24 cellular contexts compared by ENCODE assay signal in genomic region chrX:29841750-29842149, GRCh38.
DNase-seq lines count a peak whose midpoint lies in the region; ATAC-seq and TF ChIP-seq lines count a peak whose summit lies in the region.
"Had no signal": no experiment of that assay in that cellular context is flagged by ENCODE, and none has a peak within 500 bp of the region (broad histone marks: within the 10 kb centered on the region; RNA-seq: fewer than 3 reads in every experiment).

No MANE protein-coding gene starts in this region.

- H3K4me3 ChIP-seq in fibroblast of mammary gland (ENCODE audit: control insufficient read depth, low read depth, low read length) (no peak overlapping the region), skeletal muscle cell (ENCODE audit: low read depth, low read length) (no peak overlapping the region), left lung (no peak overlapping the region)
- H3K4me3 ChIP-seq: dorsolateral prefrontal cortex, esophagus muscularis mucosa, heart right ventricle, skin epidermis, uterus had no signal

- TF ChIP-seq CTCF in fibroblast of mammary gland (conservative IDR thresholded peaks at IDR 0.05; ENCODE audit: control insufficient read depth, insufficient read depth, low read depth, low read length) (no peak), left lung (IDR thresholded peaks at IDR 0.05) (no peak), foreskin keratinocyte (conservative IDR thresholded peaks at IDR 0.05) (no peak)

- H3K27me3 ChIP-seq in left lung, result no peaks in the 10 kb centered on the region
- no peaks in the 10 kb centered on the region for H3K27me3 ChIP-seq in foreskin keratinocyte
- H3K27me3 ChIP-seq: BE2C, esophagus muscularis mucosa, heart right ventricle, uterus had no signal

- no peaks in the 10 kb centered on the region for H3K36me3 ChIP-seq in left lung
- H3K36me3 ChIP-seq: BE2C, esophagus muscularis mucosa, heart right ventricle, uterus had no signal

- no peak overlapping the region for H3K27ac ChIP-seq in left lung
- no peak overlapping the region for H3K27ac ChIP-seq in foreskin keratinocyte
- H3K27ac ChIP-seq: esophagus muscularis mucosa, heart right ventricle, RWPE1, skin epidermis, uterus had no signal

- DNase-seq in GM04503 (ENCODE audit: low read depth) (peak; percentile 18), M059J (ENCODE audit: low read depth) (peak; percentile 55), fibroblast of mammary gland (ENCODE audit: low read depth) (peak; percentile 8), skeletal muscle cell (ENCODE audit: low read depth) (peak; percentile 66), HT-29 (ENCODE audit: low spot score) (no peak), left lung (no peak), foreskin keratinocyte (no peak)
- DNase-seq: activated naive CD4-positive, alpha-beta T cell treated with anti-CD3 and anti-CD28 coated beads, Interleukin-2, amount 50 U/mL, for 16 hours; activated T-cell treated with anti-CD3 and anti-CD28 coated beads for 4 hours; BE2C; dorsolateral prefrontal cortex; GF-D8; GOT3; heart right ventricle; MM.1S; naive thymus-derived CD8-positive, alpha-beta T cell; NCI-H187; NCI-H345; posterior cingulate gyrus; stimulated activated CD4-positive, alpha-beta T cell treated with anti-CD3 and anti-CD28 coated beads, Interleukin-4, amount 100 ng/mL, for 1 hour; uterus had no signal

- ATAC-seq in left lung, result no peak
- ATAC-seq in foreskin keratinocyte, result no peak
- ATAC-seq: heart right ventricle; naive thymus-derived CD8-positive, alpha-beta T cell had no signal

- no peaks in the 10 kb centered on the region for H3K9me3 ChIP-seq in left lung
- H3K9me3 ChIP-seq: BE2C, esophagus muscularis mucosa, heart right ventricle, uterus had no signal

- intact Hi-C loops in left lung (cut with DNase I), result no loop called here

- H3K4me1 ChIP-seq in left lung (no peaks in the 10 kb centered on the region), foreskin keratinocyte (no peaks in the 10 kb centered on the region)
- H3K4me1 ChIP-seq: BE2C, esophagus muscularis mucosa, heart right ventricle, uterus had no signal

Comparison
In these comparisons a context has a peak if more than half of its experiments do, and no peak if none do; other contexts are left out.
1. DNase-seq: peak in GM04503 (single experiment), M059J (single experiment), fibroblast of mammary gland (single experiment) and skeletal muscle cell (single experiment); none in HT-29 (single experiment), left lung (0 of 2) and foreskin keratinocyte (0 of 2).